1 cellular context compared by ENCODE assay signal in genomic region chr17:82679586-82680465, GRCh38.
TF ChIP-seq lines count a peak whose summit lies in the region.

No MANE protein-coding gene starts in this region.

TF ChIP-seq in HepG2, 621 proteins besides CTCF, POLR2A, EP300 and RAD21 (continued from another document and continues in another):
- TF ChIP-seq, protein P1, sequence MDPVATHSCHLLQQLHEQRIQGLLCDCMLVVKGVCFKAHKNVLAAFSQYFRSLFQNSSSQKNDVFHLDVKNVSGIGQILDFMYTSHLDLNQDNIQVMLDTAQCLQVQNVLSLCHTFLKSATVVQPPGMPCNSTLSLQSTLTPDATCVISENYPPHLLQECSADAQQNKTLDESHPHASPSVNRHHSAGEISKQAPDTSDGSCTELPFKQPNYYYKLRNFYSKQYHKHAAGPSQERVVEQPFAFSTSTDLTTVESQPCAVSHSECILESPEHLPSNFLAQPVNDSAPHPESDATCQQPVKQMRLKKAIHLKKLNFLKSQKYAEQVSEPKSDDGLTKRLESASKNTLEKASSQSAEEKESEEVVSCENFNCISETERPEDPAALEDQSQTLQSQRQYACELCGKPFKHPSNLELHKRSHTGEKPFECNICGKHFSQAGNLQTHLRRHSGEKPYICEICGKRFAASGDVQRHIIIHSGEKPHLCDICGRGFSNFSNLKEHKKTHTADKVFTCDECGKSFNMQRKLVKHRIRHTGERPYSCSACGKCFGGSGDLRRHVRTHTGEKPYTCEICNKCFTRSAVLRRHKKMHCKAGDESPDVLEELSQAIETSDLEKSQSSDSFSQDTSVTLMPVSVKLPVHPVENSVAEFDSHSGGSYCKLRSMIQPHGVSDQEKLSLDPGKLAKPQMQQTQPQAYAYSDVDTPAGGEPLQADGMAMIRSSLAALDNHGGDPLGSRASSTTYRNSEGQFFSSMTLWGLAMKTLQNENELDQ (CRISPR knock-in tag; IDR thresholded peaks at IDR 0.05; ENCODE audit: borderline replicate concordance): no peak
- peak; percentile 40; the same call in 1 of the 2 replicates for TF ChIP-seq KDM2A (CRISPR knock-in tag; IDR thresholded peaks at IDR 0.05; ENCODE audit: borderline replicate concordance, low read depth)
- peak; percentile 42; the same call in 1 of the 2 replicates for TF ChIP-seq GABPB1 (CRISPR knock-in tag; IDR thresholded peaks at IDR 0.05)
- TF ChIP-seq ZNF83 (CRISPR knock-in tag; IDR thresholded peaks at IDR 0.05; ENCODE audit: borderline replicate concordance): 0 out of 2 replicates have a peak, but pooled peaks have one; percentile 52
- TF ChIP-seq HOXA3 (CRISPR knock-in tag; IDR thresholded peaks at IDR 0.05): peak; percentile 53; the same call in 1 of the 2 replicates
- TF ChIP-seq HNF1B (CRISPR knock-in tag; IDR thresholded peaks at IDR 0.05): 0 out of 2 replicates have a peak, but pooled peaks have one; percentile 36
- TF ChIP-seq CREB3 (CRISPR knock-in tag; IDR thresholded peaks at IDR 0.05): no peak
- no peak for TF ChIP-seq ZNF20 (CRISPR knock-in tag; IDR thresholded peaks at IDR 0.05)
- TF ChIP-seq FOSL2 (CRISPR knock-in tag; IDR thresholded peaks at IDR 0.05): peak; percentile 16; the same call in 1 of the 2 replicates
- TF ChIP-seq HNF4G (IDR thresholded peaks at IDR 0.05; ENCODE audit: borderline replicate concordance, low read depth, low read length): no peak
- TF ChIP-seq HNF4G (CRISPR knock-in tag; IDR thresholded peaks at IDR 0.05; ENCODE audit: borderline replicate concordance, low read depth): no peak
- no peak; the same call in 1 of the 2 replicates for TF ChIP-seq ZNF292 (CRISPR knock-in tag; IDR thresholded peaks at IDR 0.05; ENCODE audit: borderline replicate concordance, low read depth)
- TF ChIP-seq ZFX (CRISPR knock-in tag; IDR thresholded peaks at IDR 0.05; ENCODE audit: low read depth): no peak
- TF ChIP-seq ZSCAN12 (CRISPR knock-in tag; IDR thresholded peaks at IDR 0.05): no peak
- TF ChIP-seq KLF13 (CRISPR knock-in tag; IDR thresholded peaks at IDR 0.05): no peak
- TF ChIP-seq NRL (CRISPR knock-in tag; IDR thresholded peaks at IDR 0.05; ENCODE audit: borderline replicate concordance): no peak
- TF ChIP-seq FOXJ3 (CRISPR knock-in tag; IDR thresholded peaks at IDR 0.05; ENCODE audit: borderline replicate concordance): no peak
- no peak for TF ChIP-seq NFYC (CRISPR knock-in tag; IDR thresholded peaks at IDR 0.05)
- TF ChIP-seq ZNF564 (CRISPR knock-in tag; IDR thresholded peaks at IDR 0.05): no peak
- TF ChIP-seq ZNF30 (CRISPR knock-in tag; IDR thresholded peaks at IDR 0.05): no peak
- no peak for TF ChIP-seq TBL1XR1 (IDR thresholded peaks at IDR 0.05; ENCODE audit: borderline replicate concordance, low read length, partially characterized antibody)
- no peak for TF ChIP-seq PCBP2 (optimal IDR thresholded peaks at IDR 0.05; ENCODE audit: low read depth, low read length, poor library complexity, severe bottlenecking)
- TF ChIP-seq ZNF770 (CRISPR knock-in tag; IDR thresholded peaks at IDR 0.05): peak; percentile 45; the same call in 1 of the 2 replicates
- no peak for TF ChIP-seq CHCHD3 (CRISPR knock-in tag; IDR thresholded peaks at IDR 0.05)
- TF ChIP-seq REST (IDR thresholded peaks at IDR 0.05; ENCODE audit: borderline replicate concordance in 1 of 2, low read depth in 1 of 2, low read length in 2 of 2): no peak
- no peak for TF ChIP-seq MAZ (IDR thresholded peaks at IDR 0.05; ENCODE audit: borderline replicate concordance, low read depth, low read length)
- TF ChIP-seq MAZ (CRISPR knock-in tag; IDR thresholded peaks at IDR 0.05; ENCODE audit: low read depth): peak; percentile 64
- TF ChIP-seq NR1H2 (CRISPR knock-in tag; IDR thresholded peaks at IDR 0.05; ENCODE audit: borderline replicate concordance, low read depth): 0 out of 2 replicates have a peak, but pooled peaks have one; percentile 21
- TF ChIP-seq ATRX (CRISPR knock-in tag; IDR thresholded peaks at IDR 0.05; ENCODE audit: borderline replicate concordance): no peak
- peak; percentile 15; the same call in 1 of the 2 replicates for TF ChIP-seq ARID4A (CRISPR knock-in tag; IDR thresholded peaks at IDR 0.05; ENCODE audit: borderline replicate concordance)
- no peak for TF ChIP-seq E2F2 (CRISPR knock-in tag; IDR thresholded peaks at IDR 0.05; ENCODE audit: borderline replicate concordance)
- TF ChIP-seq ZNF101 (CRISPR knock-in tag; IDR thresholded peaks at IDR 0.05; ENCODE audit: borderline replicate concordance, low read depth): no peak
- TF ChIP-seq ZMYM2 (CRISPR knock-in tag; IDR thresholded peaks at IDR 0.05): no peak
- TF ChIP-seq, protein P2, sequence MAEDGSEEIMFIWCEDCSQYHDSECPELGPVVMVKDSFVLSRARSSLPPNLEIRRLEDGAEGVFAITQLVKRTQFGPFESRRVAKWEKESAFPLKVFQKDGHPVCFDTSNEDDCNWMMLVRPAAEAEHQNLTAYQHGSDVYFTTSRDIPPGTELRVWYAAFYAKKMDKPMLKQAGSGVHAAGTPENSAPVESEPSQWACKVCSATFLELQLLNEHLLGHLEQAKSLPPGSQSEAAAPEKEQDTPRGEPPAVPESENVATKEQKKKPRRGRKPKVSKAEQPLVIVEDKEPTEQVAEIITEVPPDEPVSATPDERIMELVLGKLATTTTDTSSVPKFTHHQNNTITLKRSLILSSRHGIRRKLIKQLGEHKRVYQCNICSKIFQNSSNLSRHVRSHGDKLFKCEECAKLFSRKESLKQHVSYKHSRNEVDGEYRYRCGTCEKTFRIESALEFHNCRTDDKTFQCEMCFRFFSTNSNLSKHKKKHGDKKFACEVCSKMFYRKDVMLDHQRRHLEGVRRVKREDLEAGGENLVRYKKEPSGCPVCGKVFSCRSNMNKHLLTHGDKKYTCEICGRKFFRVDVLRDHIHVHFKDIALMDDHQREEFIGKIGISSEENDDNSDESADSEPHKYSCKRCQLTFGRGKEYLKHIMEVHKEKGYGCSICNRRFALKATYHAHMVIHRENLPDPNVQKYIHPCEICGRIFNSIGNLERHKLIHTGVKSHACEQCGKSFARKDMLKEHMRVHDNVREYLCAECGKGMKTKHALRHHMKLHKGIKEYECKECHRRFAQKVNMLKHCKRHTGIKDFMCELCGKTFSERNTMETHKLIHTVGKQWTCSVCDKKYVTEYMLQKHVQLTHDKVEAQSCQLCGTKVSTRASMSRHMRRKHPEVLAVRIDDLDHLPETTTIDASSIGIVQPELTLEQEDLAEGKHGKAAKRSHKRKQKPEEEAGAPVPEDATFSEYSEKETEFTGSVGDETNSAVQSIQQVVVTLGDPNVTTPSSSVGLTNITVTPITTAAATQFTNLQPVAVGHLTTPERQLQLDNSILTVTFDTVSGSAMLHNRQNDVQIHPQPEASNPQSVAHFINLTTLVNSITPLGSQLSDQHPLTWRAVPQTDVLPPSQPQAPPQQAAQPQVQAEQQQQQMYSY (CRISPR knock-in tag; IDR thresholded peaks at IDR 0.05): no peak
- TF ChIP-seq CHD2 (IDR thresholded peaks at IDR 0.05; ENCODE audit: low read depth, low read length): no peak
- TF ChIP-seq ZNF841 (CRISPR knock-in tag; IDR thresholded peaks at IDR 0.05; ENCODE audit: borderline replicate concordance): no peak
